ENCODE assay signal across 35 cellular contexts in genomic region chr3:31613131-31613626, GRCh38.
"Had no signal": no experiment of that assay in that cellular context is flagged by ENCODE, and none has a peak within 500 bp of the region (broad histone marks: within the 10 kb centered on the region; RNA-seq: fewer than 3 reads in every experiment).

No MANE protein-coding gene starts in this region.

- DNase-seq: activated CD4-positive, alpha-beta T cell treated with anti-CD3 and anti-CD28 coated beads for 48 hours; activated CD4-positive, alpha-beta T cell treated with anti-CD3 and anti-CD28 coated beads, Interleukin-2, amount 50 U/mL, for 48 hours; activated CD8-positive, alpha-beta memory T cell treated with anti-CD3 and anti-CD28 coated beads, Interleukin-2, amount 50 U/mL, for 4 hours; activated T-cell treated with anti-CD3 and anti-CD28 coated beads, Interleukin-2, amount 50 U/mL, for 1 hour; adrenal gland; aorta; body of pancreas; dermis blood vessel endothelial cell; effector CD4-positive, alpha-beta T cell; foreskin keratinocyte; heart left ventricle; kidney glomerular epithelial cell; left lung; lower lobe of right lung; mesendoderm; nucleus accumbens; pancreas; psoas muscle; sigmoid colon; small intestine; stimulated activated CD4-positive, alpha-beta T cell treated with anti-CD3 and anti-CD28 coated beads, Interleukin-1b, Interleukin-23, amount 100 ng/mL, for 48 hours; stimulated activated CD4-positive, alpha-beta T cell treated with anti-CD3 and anti-CD28 coated beads, Interleukin-4, amount 100 ng/mL, for 4 hours; stimulated activated CD8-positive, alpha-beta memory T cell treated with anti-CD3 and anti-CD28 coated beads, Interleukin-4, amount 100 ng/mL, for 48 hours; stimulated activated naive CD4-positive, alpha-beta T cell; T1000; tibial artery; upper lobe of right lung; WERI-Rb-1 had no signal

- H3K4me1 ChIP-seq: suprapubic skin had no signal

- FAIRE-seq: colon, pancreas, small intestine had no signal

- H3K27me3 Mint-ChIP-seq: activated naive CD8-positive, alpha-beta T cell had no signal

- H3K4me3 ChIP-seq: adrenal gland, body of pancreas, heart left ventricle, left lung, lower lobe of right lung, pancreas, psoas muscle, sigmoid colon, suprapubic skin, tibial artery, upper lobe of right lung had no signal

- H3K27ac Mint-ChIP-seq: activated T-helper 2 cell treated with anti-CD3 and anti-CD28 coated beads, Interferon-gamma antibody, Interleukin-2, Interleukin-4, amounts not matched to agents 10 μg/mL and 5 μg/mL and 100 μg/mL, durations not matched to agents 14 hours and 24 hours and 36 hours had no signal

- H3K4me1 Mint-ChIP-seq: neural crest cell had no signal

- H3K9me3 ChIP-seq: adrenal gland, body of pancreas, heart left ventricle, left lung, lower lobe of right lung, pancreas, psoas muscle, sigmoid colon, suprapubic skin, tibial artery, upper lobe of right lung had no signal

- ATAC-seq: activated CD4-positive, CD25-positive, alpha-beta regulatory T cell treated with anti-CD3 and anti-CD28 coated beads, Interleukin-2, amount 50 U/mL, for 24 hours; body of pancreas; foreskin keratinocyte; heart left ventricle; left lung; lower lobe of right lung; psoas muscle; upper lobe of right lung had no signal

- H3K4me3 Mint-ChIP-seq: activated naive CD8-positive, alpha-beta T cell; neural crest cell; T-helper 1 cell treated with Interleukin-12 subunit alpha and Interleukin-12 subunit beta and Interleukin-4 antibody, amounts not matched to agents 30 μg/mL and 1 μg/mL, for 36 hours had no signal

- H3K36me3 ChIP-seq: adrenal gland, pancreas, suprapubic skin, WERI-Rb-1 had no signal

- H3K27ac ChIP-seq: adrenal gland, body of pancreas, foreskin keratinocyte, heart left ventricle, left lung, lower lobe of right lung, pancreas, psoas muscle, sigmoid colon, suprapubic skin, tibial artery, upper lobe of right lung, WERI-Rb-1 had no signal

- H3K27me3 ChIP-seq: adrenal gland, body of pancreas, foreskin keratinocyte, heart left ventricle, left lung, pancreas, sigmoid colon, suprapubic skin, tibial artery, upper lobe of right lung had no signal
